ENCODE assay signal across 13 cellular contexts in genomic region chr7:105896407-105896842, GRCh38. TPM values are rescaled to one million over a fixed set of nuclear protein-coding genes. Genes with fewer than 3 reads are reported as not detected.
DNase-seq lines count a peak whose midpoint lies in the region; ATAC-seq and TF ChIP-seq lines count a peak whose summit lies in the region.
"Had no signal": no experiment of that assay in that cellular context is flagged by ENCODE, and none has a peak within 500 bp of the region (broad histone marks: within the 10 kb centered on the region; RNA-seq: fewer than 3 reads in every experiment).

No MANE protein-coding gene starts in this region.

- H3K27me3 ChIP-seq in upper lobe of right lung, result no peaks in the 10 kb centered on the region
- H3K27me3 ChIP-seq: ovary had no signal

- no peak overlapping the region for H3K27ac ChIP-seq in upper lobe of right lung
- H3K27ac ChIP-seq: A549, ovary had no signal

- peak; percentile 40 for DNase-seq in activated naive CD4-positive, alpha-beta T cell treated with anti-CD3 and anti-CD28 coated beads, Interleukin-2, amount 10 ng/mL, durations not matched to agents 7 days and 5 days
- no peak for DNase-seq in activated naive CD4-positive, alpha-beta T cell treated with anti-CD3 and anti-CD28 coated beads, Interleukin-2, amount 50 U/mL, for 16 hours
- DNase-seq in NCI-H2196 (lab: John Stamatoyannopoulos, UW; ENCODE audit: unreplicated experiment) (peak; percentile 90), upper lobe of right lung (no peak), omental fat pad (ENCODE audit: low spot score) (no peak)
- no peak for DNase-seq in central memory CD8-positive, alpha-beta T cell (ENCODE audit: low spot score in 2 of 2)
- DNase-seq in NK-92 treated with Interleukin-12 subunit alpha and Interleukin-12 subunit beta, amount 100 ng/mL, for 24 hours (lab: John Stamatoyannopoulos, UW), result no peak
- DNase-seq: activated B cell treated with CpG ODN at 0.5 μM for 24 hours, endodermal cell, mammary epithelial cell, ovary had no signal

- no peaks in the 10 kb centered on the region for H3K9me3 ChIP-seq in upper lobe of right lung
- H3K9me3 ChIP-seq: A549, ovary had no signal

- H3K9me3 Mint-ChIP-seq in activated naive CD4-positive, alpha-beta T cell treated with anti-CD3 and anti-CD28 coated beads, Interleukin-2, amount 10 ng/mL, durations not matched to agents 7 days and 5 days, result no peaks in the 10 kb centered on the region
- H3K9me3 Mint-ChIP-seq in central memory CD8-positive, alpha-beta T cell, result no peaks in the 10 kb centered on the region
- H3K9me3 Mint-ChIP-seq: activated B cell treated with CpG ODN at 0.5 μM for 24 hours, endodermal cell had no signal

- intact Hi-C loops in upper lobe of right lung (cut with DNase I), result no loop called here

- no peaks in the 10 kb centered on the region for H3K36me3 ChIP-seq in upper lobe of right lung
- H3K36me3 ChIP-seq: ovary had no signal

- H3K4me1 ChIP-seq in upper lobe of right lung, result no peaks in the 10 kb centered on the region
- H3K4me1 ChIP-seq: A549 had no signal

- ATAC-seq in central memory CD8-positive, alpha-beta T cell (replicated peaks; ENCODE audit: extremely low read depth, poor library complexity, severe bottlenecking), result peak; percentile 49
- ATAC-seq in upper lobe of right lung (peak; percentile 96), HG02970 (IDR thresholded peaks at IDR 0.05; ENCODE audit: low FRiP score, unreplicated experiment) (no peak), omental fat pad (ENCODE audit: low FRiP score) (no peak)
- ATAC-seq: A549 had no signal

- no peak overlapping the region for H3K4me3 ChIP-seq in upper lobe of right lung
- H3K4me3 ChIP-seq: A549, ovary had no signal

- peaks cover 21% of the 10 kb centered on the region for H3K4me1 Mint-ChIP-seq in activated naive CD4-positive, alpha-beta T cell treated with anti-CD3 and anti-CD28 coated beads, Interleukin-2, amount 10 ng/mL, durations not matched to agents 7 days and 5 days
- peaks cover 48% of the 10 kb centered on the region for H3K4me1 Mint-ChIP-seq in central memory CD8-positive, alpha-beta T cell
- H3K4me1 Mint-ChIP-seq: activated B cell treated with CpG ODN at 0.5 μM for 24 hours had no signal

- TF ChIP-seq CTCF in upper lobe of right lung (IDR thresholded peaks at IDR 0.05) (no peak), omental fat pad (IDR thresholded peaks at IDR 0.05) (no peak)

- H3K27me3 Mint-ChIP-seq in activated naive CD4-positive, alpha-beta T cell treated with anti-CD3 and anti-CD28 coated beads, Interleukin-2, amount 10 ng/mL, durations not matched to agents 7 days and 5 days, result peaks cover 10% of the 10 kb centered on the region
- no peaks in the 10 kb centered on the region for H3K27me3 Mint-ChIP-seq in central memory CD8-positive, alpha-beta T cell
- H3K27me3 Mint-ChIP-seq: activated B cell treated with CpG ODN at 0.5 μM for 24 hours had no signal

- no peak overlapping the region for H3K27ac Mint-ChIP-seq in activated naive CD4-positive, alpha-beta T cell treated with anti-CD3 and anti-CD28 coated beads, Interleukin-2, amount 10 ng/mL, durations not matched to agents 7 days and 5 days
- H3K27ac Mint-ChIP-seq in central memory CD8-positive, alpha-beta T cell (ENCODE audit: low read depth), result no peak overlapping the region
- H3K27ac Mint-ChIP-seq: activated B cell treated with CpG ODN at 0.5 μM for 24 hours, endodermal cell had no signal

- H3K4me3 Mint-ChIP-seq in activated naive CD4-positive, alpha-beta T cell treated with anti-CD3 and anti-CD28 coated beads, Interleukin-2, amount 10 ng/mL, durations not matched to agents 7 days and 5 days, result no peak overlapping the region
- no peak overlapping the region for H3K4me3 Mint-ChIP-seq in central memory CD8-positive, alpha-beta T cell
- H3K4me3 Mint-ChIP-seq: activated B cell treated with CpG ODN at 0.5 μM for 24 hours, endodermal cell had no signal

- CTCF ChIA-PET in activated naive CD4-positive, alpha-beta T cell treated with anti-CD3 and anti-CD28 coated beads, Interleukin-2, amount 10 ng/mL, durations not matched to agents 7 days and 5 days (lab: Charles Lee), result interaction anchor here (0.7 kb wide), 1 partner anchor 45 kb away, joined by 3 read pairs; no protein-coding TSS in a partner anchor

- H3K36me3 Mint-ChIP-seq in activated naive CD4-positive, alpha-beta T cell treated with anti-CD3 and anti-CD28 coated beads, Interleukin-2, amount 10 ng/mL, durations not matched to agents 7 days and 5 days, result peaks cover 10% of the 10 kb centered on the region
- peaks cover 2% of the 10 kb centered on the region for H3K36me3 Mint-ChIP-seq in central memory CD8-positive, alpha-beta T cell (ENCODE audit: insufficient read depth)

RNA-seq across cellular contexts. Expression of gene ATXN7L1, which starts 20.0 kb away (rescaled TPM):
- 12.9 TPM for total RNA-seq in upper lobe of right lung
- total RNA-seq in omental fat pad, result 10 to 100 TPM; 10.6 to 19.5 (median 12.2) TPM

Comparison
In these comparisons a context has a peak if more than half of its experiments do, and no peak if none do; other contexts are left out.
1. DNase-seq: peak in activated naive CD4-positive, alpha-beta T cell treated with anti-CD3 and anti-CD28 coated beads, Interleukin-2, amount 10 ng/mL, durations not matched to agents 7 days and 5 days (single experiment) and NCI-H2196 (single experiment); none in activated naive CD4-positive, alpha-beta T cell treated with anti-CD3 and anti-CD28 coated beads, Interleukin-2, amount 50 U/mL, for 16 hours (single experiment), central memory CD8-positive, alpha-beta T cell (0 of 2), upper lobe of right lung (single experiment), omental fat pad (single experiment) and NK-92 treated with Interleukin-12 subunit alpha and Interleukin-12 subunit beta, amount 100 ng/mL, for 24 hours (single experiment).
2. ATAC-seq: peak in central memory CD8-positive, alpha-beta T cell (single experiment) and upper lobe of right lung (single experiment); none in HG02970 (single experiment) and omental fat pad (single experiment).